ENCODE assay signal across 11 cellular contexts in genomic region chr11:19727246-19727645, GRCh38. TPM values are rescaled to one million over a fixed set of nuclear protein-coding genes. Genes with fewer than 3 reads are reported as not detected.
DNase-seq lines count a peak whose midpoint lies in the region; ATAC-seq and TF ChIP-seq lines count a peak whose summit lies in the region.
"Had no signal": no experiment of that assay in that cellular context is flagged by ENCODE, and none has a peak within 500 bp of the region (broad histone marks: within the 10 kb centered on the region; RNA-seq: fewer than 3 reads in every experiment).

No MANE protein-coding gene starts in this region.

- peaks cover 59 to 97% (median 96%) of the 10 kb centered on the region in 4 donors for H3K4me1 ChIP-seq in esophagus muscularis mucosa
- H3K4me1 ChIP-seq in rectal smooth muscle tissue (ENCODE audit: control insufficient read depth, insufficient read depth, low read length), result peaks cover 38% of the 10 kb centered on the region

- H3K27me3 ChIP-seq in esophagus muscularis mucosa (no peaks in the 10 kb centered on the region), rectal smooth muscle tissue (ENCODE audit: control insufficient read depth, insufficient read depth, low read length) (no peaks in the 10 kb centered on the region)

- intact Hi-C loops in esophagus muscularis mucosa (cut with DNase I), result no loop called here

- H3K9me3 ChIP-seq in esophagus muscularis mucosa, result no peaks in the 10 kb centered on the region

- TF ChIP-seq CTCF in esophagus muscularis mucosa (IDR thresholded peaks at IDR 0.05), result no peak

- DNase-seq in EL (peak; percentile 75), NCI-H2171 (lab: John Stamatoyannopoulos, UW) (peak; percentile 23), esophagus muscularis mucosa (ENCODE audit: extremely low spot score) (no peak), LoVo (ENCODE audit: low spot score) (no peak)
- no peak for DNase-seq in stimulated activated naive CD8-positive, alpha-beta T cell treated with anti-CD3 and anti-CD28 coated beads, Interleukin-15, Interleukin-2, amounts not matched to agents 100 U/mL and 50 U/mL, for 24 hours
- DNase-seq: DMS153, NCI-H187 had no signal

- 71% methylated on average over 1 of the region's 1 CpG for WGBS in esophagus muscularis mucosa

- ATAC-seq in GM21515 (IDR thresholded peaks at IDR 0.05; ENCODE audit: unreplicated experiment) (no peak), GM19023 (IDR thresholded peaks at IDR 0.05; ENCODE audit: unreplicated experiment) (no peak)
- ATAC-seq in stimulated activated naive CD8-positive, alpha-beta T cell treated with anti-CD3 and anti-CD28 coated beads, Interleukin-15, Interleukin-2, amounts not matched to agents 100 U/mL and 50 U/mL, for 24 hours, result no peak
- ATAC-seq: stimulated activated effector memory CD8-positive, alpha-beta T cell treated with anti-CD3 and anti-CD28 coated beads, Interleukin-12 subunit alpha, Interleukin-12 subunit beta, amount 100 ng/mL, for 72 hours had no signal

- H3K27ac ChIP-seq in esophagus muscularis mucosa (replicated peaks in 1 of 4) (peak overlapping the region; percentile 78 to 97 (median 82)), rectal smooth muscle tissue (ENCODE audit: low read depth, low read length) (peak overlapping the region; percentile 4)

- no peak overlapping the region for H3K9ac ChIP-seq in rectal smooth muscle tissue (ENCODE audit: low read length)

- H3K4me3 ChIP-seq in esophagus muscularis mucosa (no peak overlapping the region), rectal smooth muscle tissue (ENCODE audit: low read length) (no peak overlapping the region)

- no peak for TF ChIP-seq POLR2A in esophagus muscularis mucosa (IDR thresholded peaks at IDR 0.05; ENCODE audit: low read depth)

- H3K36me3 ChIP-seq in esophagus muscularis mucosa (peaks cover 0 to 5% (median 0%) of the 10 kb centered on the region in 4 donors), rectal smooth muscle tissue (ENCODE audit: control insufficient read depth, insufficient read depth, low read length) (no peaks in the 10 kb centered on the region)

- TF ChIP-seq EP300 in esophagus muscularis mucosa (IDR thresholded peaks at IDR 0.05), result no peak

RNA-seq across cellular contexts. Expression of gene NAV2, which starts 14.6 kb away (rescaled TPM):
- 10 to 100 TPM; 21.9 to 57.0 (median 37.5) TPM for total RNA-seq in esophagus muscularis mucosa

Comparison
In these comparisons a context has a peak if more than half of its experiments do, and no peak if none do; other contexts are left out.
1. DNase-seq: peak in EL (single experiment) and NCI-H2171 (single experiment); none in esophagus muscularis mucosa (single experiment), LoVo (single experiment) and stimulated activated naive CD8-positive, alpha-beta T cell treated with anti-CD3 and anti-CD28 coated beads, Interleukin-15, Interleukin-2, amounts not matched to agents 100 U/mL and 50 U/mL, for 24 hours (single experiment).